Comparison of ENCODE assay signal across 15 cellular contexts in the genomic region with DNA sequence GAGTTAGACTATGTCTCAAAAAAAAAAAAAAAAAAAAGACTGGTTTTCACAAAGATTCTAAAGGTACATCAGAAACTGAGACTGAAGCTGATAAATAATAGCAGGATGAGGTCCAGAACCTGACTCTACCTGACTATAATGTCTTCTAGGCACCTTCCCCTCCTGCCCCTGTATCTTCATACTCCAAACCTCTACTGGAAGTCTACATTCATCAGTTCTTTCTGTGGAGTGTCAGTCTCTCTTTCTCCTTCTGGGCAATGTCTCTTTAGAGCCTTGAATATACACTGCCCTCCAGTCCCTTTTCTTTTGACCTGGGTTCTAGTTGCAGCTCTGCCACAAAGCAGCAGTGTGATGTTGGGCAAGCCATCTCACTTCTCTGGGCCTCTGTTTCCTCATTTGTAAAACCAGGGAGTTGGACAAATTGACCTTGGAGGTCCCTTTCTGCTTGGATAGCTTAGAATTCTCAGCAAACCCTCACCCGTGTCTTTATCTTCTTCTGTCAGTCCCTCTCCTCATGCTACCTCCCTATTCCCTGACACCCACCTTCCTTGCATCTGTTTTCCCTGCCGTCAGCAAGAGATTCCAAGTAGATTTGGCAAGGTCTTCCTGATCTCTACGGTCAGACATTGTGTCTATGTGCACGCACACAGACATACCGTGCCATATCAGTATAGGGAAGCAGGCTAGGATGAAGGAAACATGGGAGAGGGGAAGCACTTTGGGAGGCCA. TPM values are rescaled to one million over a fixed set of nuclear protein-coding genes. Genes with fewer than 3 reads are reported as not detected.
"Had no signal": no experiment of that assay in that cellular context is flagged by ENCODE, and none has a peak within 500 bp of the region (broad histone marks: within the 10 kb centered on the region; RNA-seq: fewer than 3 reads in every experiment).

No MANE protein-coding gene starts in this region.

- DNase-seq: activated CD4-positive, alpha-beta memory T cell treated with anti-CD3 and anti-CD28 coated beads, Interleukin-2, amount 10 ng/mL, durations not matched to agents 7 days and 5 days; activated CD8-positive, alpha-beta memory T cell treated with anti-CD3 and anti-CD28 coated beads, Interleukin-2, amount 50 U/mL, for 4 hours; activated gamma-delta T cell; activated T-cell treated with anti-CD3 and anti-CD28 coated beads, Interleukin-2, amount 50 U/mL, for 72 hours; hippocampal formation; kidney; left lung; retina; stimulated activated CD4-positive, alpha-beta T cell treated with anti-CD3 and anti-CD28 coated beads, Interleukin-4, amount 100 ng/mL, for 24 hours; stimulated activated naive CD4-positive, alpha-beta T cell treated with Interleukin-2 at 50 U/mL for 16 hours; transverse colon had no signal

- H3K27ac ChIP-seq: esophagus muscularis mucosa, transverse colon, VCaP had no signal

- ATAC-seq: activated naive CD4-positive, alpha-beta T cell treated with anti-CD3 and anti-CD28 coated beads, Interleukin-2, amount 50 U/mL, for 72 hours; activated T-cell treated with anti-CD3 and anti-CD28 coated beads, Interleukin-2, amount 50 U/mL, for 72 hours; left lung had no signal

- H3K4me3 ChIP-seq: esophagus muscularis mucosa, transverse colon had no signal

- H3K36me3 ChIP-seq: esophagus muscularis mucosa, transverse colon had no signal

- H3K9me3 ChIP-seq: esophagus muscularis mucosa, left lung, transverse colon had no signal

RNA-seq across cellular contexts. Expression of gene NFE2, which starts 4.3 kb away (rescaled TPM):
- total RNA-seq: transverse colon had no signal
- polyA plus RNA-seq: neural cell had no signal
